Comparison of ENCODE assay signal across 18 cellular contexts in genomic region chrX:100072286-100072685, GRCh38.
DNase-seq lines count a peak whose midpoint lies in the region; ATAC-seq, FAIRE-seq and TF ChIP-seq lines count a peak whose summit lies in the region.
"Had no signal": no experiment of that assay in that cellular context is flagged by ENCODE, and none has a peak within 500 bp of the region (broad histone marks: within the 10 kb centered on the region; RNA-seq: fewer than 3 reads in every experiment).

No MANE protein-coding gene starts in this region.

- FAIRE-seq in HTR-8/SVneo (lab: Jason Lieb, UNC): no peak

- no peaks in the 10 kb centered on the region for H3K36me3 ChIP-seq in endodermal cell (ENCODE audit: control insufficient read depth, insufficient read depth, low read length)

- H3K27me3 ChIP-seq in endodermal cell (ENCODE audit: control insufficient read depth, insufficient read depth, low read length, poor library complexity, severe bottlenecking): no peaks in the 10 kb centered on the region

- H3K27me3 Mint-ChIP-seq in endodermal cell (ENCODE audit: insufficient read depth): no peaks in the 10 kb centered on the region

- H3K27ac Mint-ChIP-seq in endodermal cell: no peak overlapping the region
- H3K27ac Mint-ChIP-seq: CD8-positive, alpha-beta memory T cell had no signal

- H3K4me3 Mint-ChIP-seq in endodermal cell: no peak overlapping the region
- H3K4me3 Mint-ChIP-seq: CD8-positive, alpha-beta memory T cell had no signal

- H3K27ac ChIP-seq in endodermal cell (ENCODE audit: low read depth, low read length): no peak overlapping the region

- intact Hi-C loops in sciatic nerve (cut with DNase I): no loop called here

- ATAC-seq in sciatic nerve (peak; percentile 58), HG03196 (IDR thresholded peaks at IDR 0.05; ENCODE audit: unreplicated experiment) (no peak), GM21528 (IDR thresholded peaks at IDR 0.05; ENCODE audit: low FRiP score, unreplicated experiment) (no peak)

- peak; percentile 70 for DNase-seq in AG10803 (ENCODE audit: low read depth)
- peak; percentile 25 for DNase-seq in NCI-H69 (lab: John Stamatoyannopoulos, UW)
- DNase-seq in endodermal cell: no peak
- no peak for DNase-seq in sciatic nerve (ENCODE audit: low spot score)
- DNase-seq in HTR-8/SVneo (ENCODE audit: insufficient read length, low spot score): no peak
- no peak for DNase-seq in NCI-H774 (lab: John Stamatoyannopoulos, UW)
- DNase-seq: C1 segment of cervical spinal cord; CD8-positive, alpha-beta memory T cell; DMS79; NCI-H1092 treated with DMSO at 0.1 percent for 48 hours; NCI-H146; NCI-H2081; NCI-H446 treated with DMSO at 0.1 percent for 48 hours; NK-92 treated with Interleukin-12 subunit alpha and Interleukin-12 subunit beta, amount 100 ng/mL, for 24 hours; SHP77; SK-N-SH had no signal

- TF ChIP-seq CTCF in AG10803 (conservative IDR thresholded peaks at IDR 0.05; ENCODE audit: low read length): peak; percentile 35
- peak; percentile 46 for TF ChIP-seq CTCF in endodermal cell (conservative IDR thresholded peaks at IDR 0.05)

- H3K9me3 ChIP-seq in endodermal cell (ENCODE audit: control insufficient read depth, low read length): no peaks in the 10 kb centered on the region
- H3K9me3 ChIP-seq: SK-N-SH had no signal

- no peak overlapping the region for H3K9ac ChIP-seq in endodermal cell (ENCODE audit: extremely low read depth, low read length, poor library complexity, severe bottlenecking)
- H3K9ac ChIP-seq: SK-N-SH had no signal

- H3K9me3 Mint-ChIP-seq in endodermal cell: no peaks in the 10 kb centered on the region

- peaks cover 10% of the 10 kb centered on the region for H3K4me1 Mint-ChIP-seq in endodermal cell
- H3K4me1 Mint-ChIP-seq: CD8-positive, alpha-beta memory T cell had no signal

- H3K4me3 ChIP-seq in AG10803 (ENCODE audit: low read length) (no peak overlapping the region), endodermal cell (ENCODE audit: low read length) (no peak overlapping the region)

- H3K4me1 ChIP-seq in endodermal cell (ENCODE audit: control insufficient read depth, insufficient read depth, low read length): no peaks in the 10 kb centered on the region

- H3K36me3 Mint-ChIP-seq in endodermal cell (ENCODE audit: low read depth): no peaks in the 10 kb centered on the region
- H3K36me3 Mint-ChIP-seq: CD8-positive, alpha-beta memory T cell had no signal

Comparison
In these comparisons a context has a peak if more than half of its experiments do, and no peak if none do; other contexts are left out.
1. DNase-seq: peak in AG10803 (single experiment) and NCI-H69 (single experiment); none in endodermal cell (single experiment), sciatic nerve (single experiment), HTR-8/SVneo (single experiment) and NCI-H774 (single experiment).